In genomic region chr10:100372415-100373297, GRCh38 we compare ENCODE assay signal across 8 cellular contexts. TPM values are rescaled to one million over a fixed set of nuclear protein-coding genes. Genes with fewer than 3 reads are reported as not detected.
DNase-seq lines count a peak whose midpoint lies in the region; ATAC-seq and TF ChIP-seq lines count a peak whose summit lies in the region.

No MANE protein-coding gene starts in this region.

- H3K27me3 ChIP-seq in BLaER1 (0 out of 2 replicates have a peak, but pooled peaks cover 2% of the 10 kb centered on the region), ectodermal cell (ENCODE audit: control insufficient read depth, insufficient read depth, low read length, poor library complexity, severe bottlenecking) (no peaks in the 10 kb centered on the region), neuron (ENCODE audit: insufficient read depth, low read length) (no peaks in the 10 kb centered on the region)

- H3K27ac ChIP-seq in BLaER1 (peak overlapping the region; percentile 95), ectodermal cell (ENCODE audit: insufficient read depth, low read depth, low read length, poor library complexity, severe bottlenecking) (peak overlapping the region; percentile 75)

- 13 to 15% methylated on average over 16 of the region's 16 CpGs for WGBS in ectodermal cell, 2 experiments

- H3K9ac ChIP-seq in BLaER1: peak overlapping the region; percentile 89; the same call in 1 of the 2 replicates

- H3K4me2 ChIP-seq in BLaER1: peak overlapping the region; percentile 85

- H3K4me3 ChIP-seq in BLaER1 (peak overlapping the region; percentile 77), ectodermal cell (ENCODE audit: insufficient read depth, low read depth, low read length) (peak overlapping the region; percentile 37), neuron (ENCODE audit: low read length) (peak overlapping the region; percentile 54)

- no peak for DNase-seq in stimulated activated CD4-positive, alpha-beta T cell treated with anti-CD3 and anti-CD28 coated beads, Interleukin-4, amount 100 ng/mL, for 4 hours
- DNase-seq in sciatic nerve (ENCODE audit: low spot score): no peak
- no peak for DNase-seq in activated naive CD4-positive, alpha-beta T cell treated with anti-CD3 and anti-CD28 coated beads, Interleukin-2, amount 50 U/mL, for 16 hours
- no peak for DNase-seq in NCI-H2171 (lab: John Stamatoyannopoulos, UW)

- TF ChIP-seq EP300 in Ishikawa (IDR thresholded peaks at IDR 0.05; ENCODE audit: borderline replicate concordance): no peak

- peaks cover 14% of the 10 kb centered on the region for H4K20me1 ChIP-seq in BLaER1

- no peak for ATAC-seq in sciatic nerve

- H3K9me3 ChIP-seq in BLaER1: no peaks in the 10 kb centered on the region
- H3K9me3 ChIP-seq in ectodermal cell (ENCODE audit: control insufficient read depth, low read length): no peaks in the 10 kb centered on the region
- no peaks in the 10 kb centered on the region for H3K9me3 ChIP-seq in neuron (ENCODE audit: low read length)

- H3K4me1 ChIP-seq in BLaER1 (peaks cover 62% of the 10 kb centered on the region), ectodermal cell (ENCODE audit: control insufficient read depth, insufficient read depth, low read length) (peaks cover 35% of the 10 kb centered on the region), neuron (ENCODE audit: insufficient read depth, low read length) (peaks cover 34% of the 10 kb centered on the region)

- intact Hi-C loops in sciatic nerve (cut with DNase I): no loop called here

- no peak for TF ChIP-seq RAD21 in Ishikawa (IDR thresholded peaks at IDR 0.05; ENCODE audit: low read depth)

- no peaks in the 10 kb centered on the region for H3K36me3 ChIP-seq in BLaER1
- H3K36me3 ChIP-seq in ectodermal cell (ENCODE audit: control insufficient read depth, insufficient read depth, low read length): no peaks in the 10 kb centered on the region
- no peaks in the 10 kb centered on the region for H3K36me3 ChIP-seq in neuron (ENCODE audit: insufficient read depth, low read length)

- H2AFZ ChIP-seq in neuron (ENCODE audit: low read depth, low read length): peak overlapping the region; percentile 10

TF ChIP-seq in Ishikawa, 13 proteins besides CTCF, POLR2A, EP300 and RAD21:
- TF ChIP-seq NFIC (IDR thresholded peaks at IDR 0.05) (no peak), REST (IDR thresholded peaks at IDR 0.05; ENCODE audit: low read depth) (no peak), TEAD4 (IDR thresholded peaks at IDR 0.05) (no peak), TCF12 (IDR thresholded peaks at IDR 0.05; ENCODE audit: low read depth) (no peak), TAF1 (IDR thresholded peaks at IDR 0.05; ENCODE audit: low read depth) (no peak), YY1 (IDR thresholded peaks at IDR 0.05; ENCODE audit: low read depth) (peak; percentile 60)

RNA-seq across cellular contexts. Expression of gene SCD, which starts 25.6 kb away (rescaled TPM):
- polyA plus RNA-seq in ectodermal cell (2013, experiment 1 of 4): 427 TPM
- polyA plus RNA-seq in ectodermal cell (2013, experiment 2 of 4): 394 TPM
- 204 TPM for polyA plus RNA-seq in ectodermal cell (2013, experiment 3 of 4)
- 220 TPM for polyA plus RNA-seq in ectodermal cell (2013, experiment 4 of 4)
- 300 TPM for total RNA-seq in sciatic nerve

RNA-seq across cellular contexts. Expression of gene PKD2L1, which starts 42.6 kb away (rescaled TPM):
- not detected for polyA plus RNA-seq in ectodermal cell (2013, experiment 1 of 4)
- not detected for polyA plus RNA-seq in ectodermal cell (2013, experiment 2 of 4)
- polyA plus RNA-seq in ectodermal cell (2013, experiment 3 of 4): not detected
- not detected for polyA plus RNA-seq in ectodermal cell (2013, experiment 4 of 4)
- total RNA-seq in sciatic nerve: not detected
